25 cellular contexts compared by ENCODE assay signal in genomic region chr4:25677943-25678342, GRCh38. TPM values are rescaled to one million over a fixed set of nuclear protein-coding genes. Genes with fewer than 3 reads are reported as not detected.
"Had no signal": no experiment of that assay in that cellular context is flagged by ENCODE, and none has a peak within 500 bp of the region (broad histone marks: within the 10 kb centered on the region; RNA-seq: fewer than 3 reads in every experiment).

No MANE protein-coding gene starts in this region.

- H3K4me3 ChIP-seq: SJSA1, SK-N-MC had no signal

- DNase-seq: IMR-90, Kasumi-1, MM.1S, NCI-H1092 treated with DMSO at 0.1 percent for 48 hours, NCI-H1436, NCI-H187, NCI-H2029, NCI-H2081 treated with DMSO at 0.1 percent for 48 hours, NCI-H2171, NCI-H226, NCI-H446, NCI-H510A, NCI-H524 treated with DMSO at 0.1 percent for 48 hours, NCI-H69, NCI-H774, Right ventricle myocardium superior, RPMI8226, SIG-M5 had no signal

- FAIRE-seq: HepG2, RCC 7860 had no signal

- H3K27me3 ChIP-seq: SJSA1 had no signal

- H3K27ac ChIP-seq: KMS-11, SJSA1, SK-N-MC had no signal

- H3K9ac ChIP-seq: KMS-11 had no signal

- H3K36me3 ChIP-seq: SJSA1 had no signal

- H3K9me3 ChIP-seq: SJSA1 had no signal

- H3K4me2 ChIP-seq: KMS-11 had no signal

- ATAC-seq: HepG2 had no signal

- H3K4me1 ChIP-seq: SJSA1 had no signal

RNA-seq across cellular contexts. Expression of gene SLC34A2, which starts 22.3 kb away (rescaled TPM):
- total RNA-seq: HepG2, HT1080, IMR-90, M059J, SJSA1 had no signal
- polyA plus RNA-seq: HepG2, IMR-90 had no signal
